Comparison of ENCODE assay signal across 1 cellular context in the genomic region with DNA sequence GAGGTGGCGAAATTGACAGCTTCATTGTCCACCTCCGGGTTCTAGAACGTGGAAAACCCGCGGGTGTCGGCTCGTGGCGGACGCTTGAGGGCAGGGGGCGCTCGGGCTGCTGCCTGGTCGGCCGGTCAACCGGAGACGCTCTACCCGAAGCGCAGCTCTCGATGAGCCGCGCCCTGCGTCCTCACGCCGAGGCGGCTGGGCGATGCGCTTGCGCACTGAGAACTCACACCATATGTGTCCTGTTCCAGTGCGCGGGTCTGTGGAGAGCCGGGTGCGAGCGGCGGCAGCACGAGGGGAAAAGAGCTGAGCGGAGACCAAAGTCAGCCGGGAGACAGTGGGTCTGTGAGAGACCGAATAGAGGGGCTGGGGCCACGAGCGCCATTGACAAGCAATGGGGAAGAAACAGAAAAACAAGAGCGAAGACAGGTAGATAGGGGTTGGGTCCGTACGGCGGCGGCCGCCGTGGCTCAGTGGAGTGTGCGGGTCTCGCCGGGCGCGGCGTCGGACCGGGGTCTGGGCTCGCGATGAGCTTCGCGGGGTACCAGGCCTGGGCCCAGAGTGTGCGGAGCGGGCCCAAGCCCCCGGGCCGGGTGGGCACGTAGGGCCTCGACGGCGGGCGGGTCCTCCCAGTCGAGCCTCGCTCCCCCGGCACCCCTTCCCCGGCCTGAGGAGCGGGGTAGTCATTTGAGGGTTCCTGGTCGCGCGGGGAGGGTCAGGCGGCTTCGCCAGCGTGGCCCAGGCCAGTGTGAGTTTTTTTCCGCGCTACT.
TF ChIP-seq lines count a peak whose summit lies in the region.

A gene with protein sequence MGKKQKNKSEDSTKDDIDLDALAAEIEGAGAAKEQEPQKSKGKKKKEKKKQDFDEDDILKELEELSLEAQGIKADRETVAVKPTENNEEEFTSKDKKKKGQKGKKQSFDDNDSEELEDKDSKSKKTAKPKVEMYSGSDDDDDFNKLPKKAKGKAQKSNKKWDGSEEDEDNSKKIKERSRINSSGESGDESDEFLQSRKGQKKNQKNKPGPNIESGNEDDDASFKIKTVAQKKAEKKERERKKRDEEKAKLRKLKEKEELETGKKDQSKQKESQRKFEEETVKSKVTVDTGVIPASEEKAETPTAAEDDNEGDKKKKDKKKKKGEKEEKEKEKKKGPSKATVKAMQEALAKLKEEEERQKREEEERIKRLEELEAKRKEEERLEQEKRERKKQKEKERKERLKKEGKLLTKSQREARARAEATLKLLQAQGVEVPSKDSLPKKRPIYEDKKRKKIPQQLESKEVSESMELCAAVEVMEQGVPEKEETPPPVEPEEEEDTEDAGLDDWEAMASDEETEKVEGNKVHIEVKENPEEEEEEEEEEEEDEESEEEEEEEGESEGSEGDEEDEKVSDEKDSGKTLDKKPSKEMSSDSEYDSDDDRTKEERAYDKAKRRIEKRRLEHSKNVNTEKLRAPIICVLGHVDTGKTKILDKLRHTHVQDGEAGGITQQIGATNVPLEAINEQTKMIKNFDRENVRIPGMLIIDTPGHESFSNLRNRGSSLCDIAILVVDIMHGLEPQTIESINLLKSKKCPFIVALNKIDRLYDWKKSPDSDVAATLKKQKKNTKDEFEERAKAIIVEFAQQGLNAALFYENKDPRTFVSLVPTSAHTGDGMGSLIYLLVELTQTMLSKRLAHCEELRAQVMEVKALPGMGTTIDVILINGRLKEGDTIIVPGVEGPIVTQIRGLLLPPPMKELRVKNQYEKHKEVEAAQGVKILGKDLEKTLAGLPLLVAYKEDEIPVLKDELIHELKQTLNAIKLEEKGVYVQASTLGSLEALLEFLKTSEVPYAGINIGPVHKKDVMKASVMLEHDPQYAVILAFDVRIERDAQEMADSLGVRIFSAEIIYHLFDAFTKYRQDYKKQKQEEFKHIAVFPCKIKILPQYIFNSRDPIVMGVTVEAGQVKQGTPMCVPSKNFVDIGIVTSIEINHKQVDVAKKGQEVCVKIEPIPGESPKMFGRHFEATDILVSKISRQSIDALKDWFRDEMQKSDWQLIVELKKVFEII (plus strand): TSS at position 226 of the 767 bp plus-strand sequence. CDS start 166 bp downstream, at position 392.

TF ChIP-seq in HepG2, 621 proteins besides CTCF, POLR2A, EP300 and RAD21 (continued from another document and continues in another):
- TF ChIP-seq ZNF431 (CRISPR knock-in tag; IDR thresholded peaks at IDR 0.05; ENCODE audit: borderline replicate concordance, low read depth) (0 out of 2 replicates have a peak, but pooled peaks have one; percentile 21), JUND (CRISPR knock-in tag; IDR thresholded peaks at IDR 0.05) (peak; percentile 62; the same call in 1 of the 2 replicates), SAFB2 (CRISPR knock-in tag; IDR thresholded peaks at IDR 0.05; ENCODE audit: borderline replicate concordance, low read depth) (0 out of 2 replicates have a peak, but pooled peaks have one; percentile 54), ELF1 (CRISPR knock-in tag; IDR thresholded peaks at IDR 0.05) (peak; percentile 85), ZNF337 (CRISPR knock-in tag; IDR thresholded peaks at IDR 0.05; ENCODE audit: borderline replicate concordance, low read depth) (peak; percentile 57; the same call in 1 of the 2 replicates), PAWR (CRISPR knock-in tag; IDR thresholded peaks at IDR 0.05; ENCODE audit: borderline replicate concordance) (0 out of 2 replicates have a peak, but pooled peaks have one; percentile 33), ZNF780A (CRISPR knock-in tag; IDR thresholded peaks at IDR 0.05) (peak; percentile 95), DNMT1 (CRISPR knock-in tag; IDR thresholded peaks at IDR 0.05) (peak; percentile 63; the same call in 1 of the 2 replicates), ZBTB38 (CRISPR knock-in tag; IDR thresholded peaks at IDR 0.05) (peak; percentile 82), SIN3A (IDR thresholded peaks at IDR 0.05; ENCODE audit: borderline replicate concordance, low read depth, low read length) (peak; percentile 90), MYNN (CRISPR knock-in tag; IDR thresholded peaks at IDR 0.05; ENCODE audit: low read depth) (peak; percentile 91), KDM1A (CRISPR knock-in tag; IDR thresholded peaks at IDR 0.05) (peak; percentile 59), CCDC6 (CRISPR knock-in tag; IDR thresholded peaks at IDR 0.05) (peak; percentile 88), ZBTB42 (CRISPR knock-in tag; IDR thresholded peaks at IDR 0.05) (peak; percentile 93), ZBTB3 (CRISPR knock-in tag; IDR thresholded peaks at IDR 0.05; ENCODE audit: borderline replicate concordance, low read depth) (0 out of 2 replicates have a peak, but pooled peaks have one; percentile 58), ZSCAN30 (CRISPR knock-in tag; IDR thresholded peaks at IDR 0.05) (peak; percentile 87; the same call in 1 of the 2 replicates), FOXK2 (IDR thresholded peaks at IDR 0.05) (no peak; the same call in 1 of the 2 replicates), PRMT3 (CRISPR knock-in tag; IDR thresholded peaks at IDR 0.05; ENCODE audit: borderline replicate concordance, low read depth) (no peak)
- TF ChIP-seq, protein P1, sequence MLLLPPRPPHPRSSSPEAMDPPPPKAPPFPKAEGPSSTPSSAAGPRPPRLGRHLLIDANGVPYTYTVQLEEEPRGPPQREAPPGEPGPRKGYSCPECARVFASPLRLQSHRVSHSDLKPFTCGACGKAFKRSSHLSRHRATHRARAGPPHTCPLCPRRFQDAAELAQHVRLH (CRISPR knock-in tag; IDR thresholded peaks at IDR 0.05; ENCODE audit: borderline replicate concordance, low read depth), result 0 out of 2 replicates have a peak, but pooled peaks have one; percentile 39
- TF ChIP-seq, protein P2, sequence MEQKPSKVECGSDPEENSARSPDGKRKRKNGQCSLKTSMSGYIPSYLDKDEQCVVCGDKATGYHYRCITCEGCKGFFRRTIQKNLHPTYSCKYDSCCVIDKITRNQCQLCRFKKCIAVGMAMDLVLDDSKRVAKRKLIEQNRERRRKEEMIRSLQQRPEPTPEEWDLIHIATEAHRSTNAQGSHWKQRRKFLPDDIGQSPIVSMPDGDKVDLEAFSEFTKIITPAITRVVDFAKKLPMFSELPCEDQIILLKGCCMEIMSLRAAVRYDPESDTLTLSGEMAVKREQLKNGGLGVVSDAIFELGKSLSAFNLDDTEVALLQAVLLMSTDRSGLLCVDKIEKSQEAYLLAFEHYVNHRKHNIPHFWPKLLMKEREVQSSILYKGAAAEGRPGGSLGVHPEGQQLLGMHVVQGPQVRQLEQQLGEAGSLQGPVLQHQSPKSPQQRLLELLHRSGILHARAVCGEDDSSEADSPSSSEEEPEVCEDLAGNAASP (CRISPR knock-in tag; IDR thresholded peaks at IDR 0.05; ENCODE audit: borderline replicate concordance), result peak; percentile 77; the same call in 1 of the 2 replicates
- TF ChIP-seq, protein P3, sequence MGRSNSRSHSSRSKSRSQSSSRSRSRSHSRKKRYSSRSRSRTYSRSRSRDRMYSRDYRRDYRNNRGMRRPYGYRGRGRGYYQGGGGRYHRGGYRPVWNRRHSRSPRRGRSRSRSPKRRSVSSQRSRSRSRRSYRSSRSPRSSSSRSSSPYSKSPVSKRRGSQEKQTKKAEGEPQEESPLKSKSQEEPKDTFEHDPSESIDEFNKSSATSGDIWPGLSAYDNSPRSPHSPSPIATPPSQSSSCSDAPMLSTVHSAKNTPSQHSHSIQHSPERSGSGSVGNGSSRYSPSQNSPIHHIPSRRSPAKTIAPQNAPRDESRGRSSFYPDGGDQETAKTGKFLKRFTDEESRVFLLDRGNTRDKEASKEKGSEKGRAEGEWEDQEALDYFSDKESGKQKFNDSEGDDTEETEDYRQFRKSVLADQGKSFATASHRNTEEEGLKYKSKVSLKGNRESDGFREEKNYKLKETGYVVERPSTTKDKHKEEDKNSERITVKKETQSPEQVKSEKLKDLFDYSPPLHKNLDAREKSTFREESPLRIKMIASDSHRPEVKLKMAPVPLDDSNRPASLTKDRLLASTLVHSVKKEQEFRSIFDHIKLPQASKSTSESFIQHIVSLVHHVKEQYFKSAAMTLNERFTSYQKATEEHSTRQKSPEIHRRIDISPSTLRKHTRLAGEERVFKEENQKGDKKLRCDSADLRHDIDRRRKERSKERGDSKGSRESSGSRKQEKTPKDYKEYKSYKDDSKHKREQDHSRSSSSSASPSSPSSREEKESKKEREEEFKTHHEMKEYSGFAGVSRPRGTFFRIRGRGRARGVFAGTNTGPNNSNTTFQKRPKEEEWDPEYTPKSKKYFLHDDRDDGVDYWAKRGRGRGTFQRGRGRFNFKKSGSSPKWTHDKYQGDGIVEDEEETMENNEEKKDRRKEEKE (IDR thresholded peaks at IDR 0.05), result no peak
- TF ChIP-seq, protein P4, sequence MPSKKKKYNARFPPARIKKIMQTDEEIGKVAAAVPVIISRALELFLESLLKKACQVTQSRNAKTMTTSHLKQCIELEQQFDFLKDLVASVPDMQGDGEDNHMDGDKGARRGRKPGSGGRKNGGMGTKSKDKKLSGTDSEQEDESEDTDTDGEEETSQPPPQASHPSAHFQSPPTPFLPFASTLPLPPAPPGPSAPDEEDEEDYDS (CRISPR knock-in tag; IDR thresholded peaks at IDR 0.05), result peak; percentile 92
- TF ChIP-seq, protein P5, sequence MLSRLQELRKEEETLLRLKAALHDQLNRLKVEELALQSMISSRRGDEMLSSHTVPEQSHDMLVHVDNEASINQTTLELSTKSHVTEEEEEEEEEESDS (CRISPR knock-in tag; IDR thresholded peaks at IDR 0.05; ENCODE audit: borderline replicate concordance), result peak; percentile 78
- TF ChIP-seq, protein P6, sequence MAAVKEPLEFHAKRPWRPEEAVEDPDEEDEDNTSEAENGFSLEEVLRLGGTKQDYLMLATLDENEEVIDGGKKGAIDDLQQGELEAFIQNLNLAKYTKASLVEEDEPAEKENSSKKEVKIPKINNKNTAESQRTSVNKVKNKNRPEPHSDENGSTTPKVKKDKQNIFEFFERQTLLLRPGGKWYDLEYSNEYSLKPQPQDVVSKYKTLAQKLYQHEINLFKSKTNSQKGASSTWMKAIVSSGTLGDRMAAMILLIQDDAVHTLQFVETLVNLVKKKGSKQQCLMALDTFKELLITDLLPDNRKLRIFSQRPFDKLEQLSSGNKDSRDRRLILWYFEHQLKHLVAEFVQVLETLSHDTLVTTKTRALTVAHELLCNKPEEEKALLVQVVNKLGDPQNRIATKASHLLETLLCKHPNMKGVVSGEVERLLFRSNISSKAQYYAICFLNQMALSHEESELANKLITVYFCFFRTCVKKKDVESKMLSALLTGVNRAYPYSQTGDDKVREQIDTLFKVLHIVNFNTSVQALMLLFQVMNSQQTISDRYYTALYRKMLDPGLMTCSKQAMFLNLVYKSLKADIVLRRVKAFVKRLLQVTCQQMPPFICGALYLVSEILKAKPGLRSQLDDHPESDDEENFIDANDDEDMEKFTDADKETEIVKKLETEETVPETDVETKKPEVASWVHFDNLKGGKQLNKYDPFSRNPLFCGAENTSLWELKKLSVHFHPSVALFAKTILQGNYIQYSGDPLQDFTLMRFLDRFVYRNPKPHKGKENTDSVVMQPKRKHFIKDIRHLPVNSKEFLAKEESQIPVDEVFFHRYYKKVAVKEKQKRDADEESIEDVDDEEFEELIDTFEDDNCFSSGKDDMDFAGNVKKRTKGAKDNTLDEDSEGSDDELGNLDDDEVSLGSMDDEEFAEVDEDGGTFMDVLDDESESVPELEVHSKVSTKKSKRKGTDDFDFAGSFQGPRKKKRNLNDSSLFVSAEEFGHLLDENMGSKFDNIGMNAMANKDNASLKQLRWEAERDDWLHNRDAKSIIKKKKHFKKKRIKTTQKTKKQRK (IDR thresholded peaks at IDR 0.05; ENCODE audit: low read length), result no peak
- TF ChIP-seq, protein P7, sequence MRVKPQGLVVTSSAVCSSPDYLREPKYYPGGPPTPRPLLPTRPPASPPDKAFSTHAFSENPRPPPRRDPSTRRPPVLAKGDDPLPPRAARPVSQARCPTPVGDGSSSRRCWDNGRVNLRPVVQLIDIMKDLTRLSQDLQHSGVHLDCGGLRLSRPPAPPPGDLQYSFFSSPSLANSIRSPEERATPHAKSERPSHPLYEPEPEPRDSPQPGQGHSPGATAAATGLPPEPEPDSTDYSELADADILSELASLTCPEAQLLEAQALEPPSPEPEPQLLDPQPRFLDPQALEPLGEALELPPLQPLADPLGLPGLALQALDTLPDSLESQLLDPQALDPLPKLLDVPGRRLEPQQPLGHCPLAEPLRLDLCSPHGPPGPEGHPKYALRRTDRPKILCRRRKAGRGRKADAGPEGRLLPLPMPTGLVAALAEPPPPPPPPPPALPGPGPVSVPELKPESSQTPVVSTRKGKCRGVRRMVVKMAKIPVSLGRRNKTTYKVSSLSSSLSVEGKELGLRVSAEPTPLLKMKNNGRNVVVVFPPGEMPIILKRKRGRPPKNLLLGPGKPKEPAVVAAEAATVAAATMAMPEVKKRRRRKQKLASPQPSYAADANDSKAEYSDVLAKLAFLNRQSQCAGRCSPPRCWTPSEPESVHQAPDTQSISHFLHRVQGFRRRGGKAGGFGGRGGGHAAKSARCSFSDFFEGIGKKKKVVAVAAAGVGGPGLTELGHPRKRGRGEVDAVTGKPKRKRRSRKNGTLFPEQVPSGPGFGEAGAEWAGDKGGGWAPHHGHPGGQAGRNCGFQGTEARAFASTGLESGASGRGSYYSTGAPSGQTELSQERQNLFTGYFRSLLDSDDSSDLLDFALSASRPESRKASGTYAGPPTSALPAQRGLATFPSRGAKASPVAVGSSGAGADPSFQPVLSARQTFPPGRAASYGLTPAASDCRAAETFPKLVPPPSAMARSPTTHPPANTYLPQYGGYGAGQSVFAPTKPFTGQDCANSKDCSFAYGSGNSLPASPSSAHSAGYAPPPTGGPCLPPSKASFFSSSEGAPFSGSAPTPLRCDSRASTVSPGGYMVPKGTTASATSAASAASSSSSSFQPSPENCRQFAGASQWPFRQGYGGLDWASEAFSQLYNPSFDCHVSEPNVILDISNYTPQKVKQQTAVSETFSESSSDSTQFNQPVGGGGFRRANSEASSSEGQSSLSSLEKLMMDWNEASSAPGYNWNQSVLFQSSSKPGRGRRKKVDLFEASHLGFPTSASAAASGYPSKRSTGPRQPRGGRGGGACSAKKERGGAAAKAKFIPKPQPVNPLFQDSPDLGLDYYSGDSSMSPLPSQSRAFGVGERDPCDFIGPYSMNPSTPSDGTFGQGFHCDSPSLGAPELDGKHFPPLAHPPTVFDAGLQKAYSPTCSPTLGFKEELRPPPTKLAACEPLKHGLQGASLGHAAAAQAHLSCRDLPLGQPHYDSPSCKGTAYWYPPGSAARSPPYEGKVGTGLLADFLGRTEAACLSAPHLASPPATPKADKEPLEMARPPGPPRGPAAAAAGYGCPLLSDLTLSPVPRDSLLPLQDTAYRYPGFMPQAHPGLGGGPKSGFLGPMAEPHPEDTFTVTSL (CRISPR knock-in tag; IDR thresholded peaks at IDR 0.05; ENCODE audit: borderline replicate concordance), result no peak
- TF ChIP-seq, protein P8, sequence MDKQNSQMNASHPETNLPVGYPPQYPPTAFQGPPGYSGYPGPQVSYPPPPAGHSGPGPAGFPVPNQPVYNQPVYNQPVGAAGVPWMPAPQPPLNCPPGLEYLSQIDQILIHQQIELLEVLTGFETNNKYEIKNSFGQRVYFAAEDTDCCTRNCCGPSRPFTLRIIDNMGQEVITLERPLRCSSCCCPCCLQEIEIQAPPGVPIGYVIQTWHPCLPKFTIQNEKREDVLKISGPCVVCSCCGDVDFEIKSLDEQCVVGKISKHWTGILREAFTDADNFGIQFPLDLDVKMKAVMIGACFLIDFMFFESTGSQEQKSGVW (CRISPR knock-in tag; IDR thresholded peaks at IDR 0.05; ENCODE audit: borderline replicate concordance), result no peak
